Comparison of ENCODE assay signal across 11 cellular contexts in genomic region chr15:31254431-31255175, GRCh38.
DNase-seq lines count a peak whose midpoint lies in the region; ATAC-seq, FAIRE-seq and TF ChIP-seq lines count a peak whose summit lies in the region.
"Had no signal": no experiment of that assay in that cellular context is flagged by ENCODE, and none has a peak within 500 bp of the region (broad histone marks: within the 10 kb centered on the region; RNA-seq: fewer than 3 reads in every experiment).

No MANE protein-coding gene starts in this region.

- FAIRE-seq in HTR-8/SVneo (lab: Jason Lieb, UNC), result no peak

- H3K36me3 Mint-ChIP-seq in central memory CD8-positive, alpha-beta T cell (ENCODE audit: insufficient read depth), result peaks cover 3% of the 10 kb centered on the region
- peaks cover 3% of the 10 kb centered on the region for H3K36me3 Mint-ChIP-seq in activated T-helper 1 cell treated with anti-CD3 and anti-CD28 coated beads, Interleukin-12 subunit alpha, Interleukin-12 subunit beta, Interleukin-2, Interleukin-4 antibody, amounts not matched to agents 30 ng/mL and 10 ng/mL and 1 ng/mL, durations not matched to agents 14 hours and 24 hours and 36 hours (ENCODE audit: low read depth)

- ATAC-seq in central memory CD8-positive, alpha-beta T cell (replicated peaks; ENCODE audit: extremely low read depth, poor library complexity, severe bottlenecking), result no peak
- ATAC-seq in GM18519 (IDR thresholded peaks at IDR 0.05; ENCODE audit: low FRiP score, unreplicated experiment), result no peak

- TF ChIP-seq POLR2A in vagina (IDR thresholded peaks at IDR 0.05), result no peak

- H3K27me3 Mint-ChIP-seq in central memory CD8-positive, alpha-beta T cell, result no peaks in the 10 kb centered on the region
- H3K27me3 Mint-ChIP-seq in activated T-helper 1 cell treated with anti-CD3 and anti-CD28 coated beads, Interleukin-12 subunit alpha, Interleukin-12 subunit beta, Interleukin-2, Interleukin-4 antibody, amounts not matched to agents 30 ng/mL and 10 ng/mL and 1 ng/mL, durations not matched to agents 14 hours and 24 hours and 36 hours (ENCODE audit: insufficient read depth), result peaks cover 20% of the 10 kb centered on the region

- intact Hi-C loops in activated T-helper 1 cell treated with anti-CD3 and anti-CD28 coated beads, Interleukin-12 subunit alpha, Interleukin-12 subunit beta, Interleukin-2, Interleukin-4 antibody, amounts not matched to agents 30 ng/mL and 10 ng/mL and 1 ng/mL, durations not matched to agents 14 hours and 24 hours and 36 hours (cut with micrococcal nuclease), result no loop called here
- intact Hi-C loops in vagina (cut with DNase I), result no loop called here

- peaks cover 36% of the 10 kb centered on the region for H3K4me1 Mint-ChIP-seq in central memory CD8-positive, alpha-beta T cell
- peaks cover 57% of the 10 kb centered on the region for H3K4me1 Mint-ChIP-seq in activated T-helper 1 cell treated with anti-CD3 and anti-CD28 coated beads, Interleukin-12 subunit alpha, Interleukin-12 subunit beta, Interleukin-2, Interleukin-4 antibody, amounts not matched to agents 30 ng/mL and 10 ng/mL and 1 ng/mL, durations not matched to agents 14 hours and 24 hours and 36 hours (ENCODE audit: low read depth)

- no peaks in the 10 kb centered on the region for H3K9me3 ChIP-seq in vagina
- H3K9me3 ChIP-seq: thoracic aorta had no signal

- no peak overlapping the region for H3K4me3 ChIP-seq in vagina
- H3K4me3 ChIP-seq: thoracic aorta had no signal

- TF ChIP-seq CTCF in C4-2B (conservative IDR thresholded peaks at IDR 0.05), result no peak
- TF ChIP-seq CTCF in vagina (IDR thresholded peaks at IDR 0.05), result no peak

- DNase-seq in HTR-8/SVneo (ENCODE audit: insufficient read length, low spot score) (peak; percentile 38), myocyte (ENCODE audit: low read depth) (peak; percentile 66), vagina (ENCODE audit: extremely low spot score in 2 of 2) (no peak), OCI-M2 (lab: John Stamatoyannopoulos, UW; ENCODE audit: unreplicated experiment) (no peak)
- DNase-seq in central memory CD8-positive, alpha-beta T cell (ENCODE audit: low spot score in 2 of 2), result no peak
- DNase-seq in activated T-helper 1 cell treated with anti-CD3 and anti-CD28 coated beads, Interleukin-12 subunit alpha, Interleukin-12 subunit beta, Interleukin-2, Interleukin-4 antibody, amounts not matched to agents 30 ng/mL and 10 ng/mL and 1 ng/mL, durations not matched to agents 14 hours and 24 hours and 36 hours (ENCODE audit: low spot score), result no peak
- DNase-seq: activated CD4-positive, alpha-beta T cell treated with anti-CD3 and anti-CD28 coated beads for 1 hour; NK-92 treated with Interleukin-12 subunit alpha and Interleukin-12 subunit beta, amount 100 ng/mL, for 24 hours had no signal

- peak overlapping the region; percentile 72 for H3K27ac ChIP-seq in C4-2B
- no peak overlapping the region for H3K27ac ChIP-seq in vagina
- H3K27ac ChIP-seq: thoracic aorta had no signal

- peaks cover 6% of the 10 kb centered on the region for H3K9me3 Mint-ChIP-seq in central memory CD8-positive, alpha-beta T cell
- peaks cover 6% of the 10 kb centered on the region for H3K9me3 Mint-ChIP-seq in activated T-helper 1 cell treated with anti-CD3 and anti-CD28 coated beads, Interleukin-12 subunit alpha, Interleukin-12 subunit beta, Interleukin-2, Interleukin-4 antibody, amounts not matched to agents 30 ng/mL and 10 ng/mL and 1 ng/mL, durations not matched to agents 14 hours and 24 hours and 36 hours

- no peak overlapping the region for H3K4me3 Mint-ChIP-seq in central memory CD8-positive, alpha-beta T cell
- H3K4me3 Mint-ChIP-seq in activated T-helper 1 cell treated with anti-CD3 and anti-CD28 coated beads, Interleukin-12 subunit alpha, Interleukin-12 subunit beta, Interleukin-2, Interleukin-4 antibody, amounts not matched to agents 30 ng/mL and 10 ng/mL and 1 ng/mL, durations not matched to agents 14 hours and 24 hours and 36 hours, result no peak overlapping the region

- no peaks in the 10 kb centered on the region for H3K27me3 ChIP-seq in vagina

- peak overlapping the region; percentile 22 for H3K27ac Mint-ChIP-seq in central memory CD8-positive, alpha-beta T cell (ENCODE audit: low read depth)
- H3K27ac Mint-ChIP-seq in activated T-helper 1 cell treated with anti-CD3 and anti-CD28 coated beads, Interleukin-12 subunit alpha, Interleukin-12 subunit beta, Interleukin-2, Interleukin-4 antibody, amounts not matched to agents 30 ng/mL and 10 ng/mL and 1 ng/mL, durations not matched to agents 14 hours and 24 hours and 36 hours, result no peak overlapping the region

- H3K36me3 ChIP-seq in vagina, result no peaks in the 10 kb centered on the region
- H3K36me3 ChIP-seq: thoracic aorta had no signal

- no peaks in the 10 kb centered on the region for H3K4me1 ChIP-seq in vagina

Comparison
In these comparisons a context has a peak if more than half of its experiments do, and no peak if none do; other contexts are left out.
1. DNase-seq: peak in HTR-8/SVneo (single experiment) and myocyte (single experiment); none in central memory CD8-positive, alpha-beta T cell (0 of 2), activated T-helper 1 cell treated with anti-CD3 and anti-CD28 coated beads, Interleukin-12 subunit alpha, Interleukin-12 subunit beta, Interleukin-2, Interleukin-4 antibody, amounts not matched to agents 30 ng/mL and 10 ng/mL and 1 ng/mL, durations not matched to agents 14 hours and 24 hours and 36 hours (single experiment), vagina (0 of 2) and OCI-M2 (single experiment).